Comparison of ENCODE assay signal across 1 cellular context in the genomic region with DNA sequence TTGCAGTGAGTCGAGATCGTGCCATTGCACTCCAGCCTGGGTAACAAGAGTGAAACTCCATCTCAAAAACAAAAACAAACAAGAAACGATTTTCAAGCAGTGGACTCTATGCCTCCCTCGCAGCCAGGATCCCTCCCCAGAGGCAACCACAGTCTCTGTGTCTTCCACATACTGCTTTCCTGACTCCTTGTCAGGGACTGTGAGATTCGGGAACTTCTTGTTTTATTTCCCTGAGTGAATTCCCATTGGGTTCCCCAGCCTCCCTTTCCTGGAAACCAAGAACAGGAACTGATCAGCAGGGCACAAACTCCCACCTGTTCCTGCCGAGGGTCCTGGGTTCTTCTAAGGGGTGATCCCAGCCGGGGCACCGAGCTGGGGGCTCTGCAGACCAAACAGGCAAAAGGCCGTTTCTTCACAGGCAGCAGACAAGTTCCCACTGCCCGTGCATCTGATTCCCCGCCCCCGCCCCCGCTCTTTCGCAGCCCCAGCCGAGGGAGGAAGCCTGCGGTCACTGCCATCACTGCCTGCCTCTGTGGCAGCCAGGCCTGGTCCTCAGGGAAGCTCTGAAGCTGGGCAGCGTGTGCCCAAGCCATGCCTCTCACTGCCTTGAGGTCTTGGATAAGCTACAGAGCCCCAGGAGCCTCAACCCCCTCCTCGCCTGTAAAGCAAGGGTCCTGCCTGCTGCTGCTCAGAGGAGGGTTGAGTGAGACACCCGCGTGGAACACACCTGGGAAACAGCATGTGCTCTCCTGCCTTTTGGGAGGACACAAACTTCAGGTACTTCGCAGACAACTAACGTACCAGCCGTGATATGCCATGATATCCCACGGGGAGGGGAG.
TF ChIP-seq lines count a peak whose summit lies in the region.

No MANE protein-coding gene starts in this region.

TF ChIP-seq in H1, 55 proteins besides CTCF, POLR2A, EP300 and RAD21 (continued from another document):
- TF ChIP-seq TBP (IDR thresholded peaks at IDR 0.05; ENCODE audit: low read depth, low read length) (no peak), ASH2L (IDR thresholded peaks at IDR 0.05; ENCODE audit: low read length) (peak; percentile 6)
